Comparison of ENCODE assay signal across 1 cellular context in genomic region chr17:1398028-1398427, GRCh38.
TF ChIP-seq lines count a peak whose summit lies in the region.

No MANE protein-coding gene starts in this region.

TF ChIP-seq in HepG2, 621 proteins besides CTCF, POLR2A, EP300 and RAD21:
- TF ChIP-seq ISX (CRISPR knock-in tag; conservative IDR thresholded peaks at IDR 0.05), result no peak
- TF ChIP-seq HDAC1 (CRISPR knock-in tag; IDR thresholded peaks at IDR 0.05), result no peak
- TF ChIP-seq DNMT1 (CRISPR knock-in tag; IDR thresholded peaks at IDR 0.05), result no peak
- no peak for TF ChIP-seq ZNF749 (CRISPR knock-in tag; IDR thresholded peaks at IDR 0.05; ENCODE audit: borderline replicate concordance)
- no peak for TF ChIP-seq ZNF687 (CRISPR knock-in tag; IDR thresholded peaks at IDR 0.05)
- TF ChIP-seq GTF3A (CRISPR knock-in tag; conservative IDR thresholded peaks at IDR 0.05), result no peak
- no peak for TF ChIP-seq NR2F1 (CRISPR knock-in tag; IDR thresholded peaks at IDR 0.05)
- TF ChIP-seq GRHL1 (CRISPR knock-in tag; conservative IDR thresholded peaks at IDR 0.05), result no peak
- no peak for TF ChIP-seq EZH2 (conservative IDR thresholded peaks at IDR 0.05; ENCODE audit: low read depth, low read length)
- TF ChIP-seq MBD4 (IDR thresholded peaks at IDR 0.05; ENCODE audit: borderline replicate concordance, low read length), result no peak
- no peak for TF ChIP-seq MIER3 (CRISPR knock-in tag; IDR thresholded peaks at IDR 0.05; ENCODE audit: borderline replicate concordance)
- TF ChIP-seq ZNF432 (CRISPR knock-in tag; IDR thresholded peaks at IDR 0.05; ENCODE audit: borderline replicate concordance), result no peak
- no peak for TF ChIP-seq ZNF678 (CRISPR knock-in tag; IDR thresholded peaks at IDR 0.05)
- no peak for TF ChIP-seq ZFYVE20 (CRISPR knock-in tag; IDR thresholded peaks at IDR 0.05; ENCODE audit: borderline replicate concordance, low read depth)
- no peak for TF ChIP-seq HHEX (CRISPR knock-in tag; IDR thresholded peaks at IDR 0.05)
- no peak for TF ChIP-seq ZFP62 (CRISPR knock-in tag; IDR thresholded peaks at IDR 0.05)
- no peak for TF ChIP-seq ATF4 (CRISPR knock-in tag; IDR thresholded peaks at IDR 0.05)
